ENCODE assay signal across 13 cellular contexts in genomic region chr16:28495795-28496749, GRCh38. TPM values are rescaled to one million over a fixed set of nuclear protein-coding genes. Genes with fewer than 3 reads are reported as not detected.
A peak's percentile ranks its signal among the peaks of the same experiment; 100 is the strongest.
DNase-seq lines count a peak whose midpoint lies in the region; ATAC-seq, FAIRE-seq and TF ChIP-seq lines count a peak whose summit lies in the region.
"Had no signal": no experiment of that assay in that cellular context is flagged by ENCODE, and none has a peak within 500 bp of the region (broad histone marks: within the 10 kb centered on the region; RNA-seq: fewer than 3 reads in every experiment).

No MANE protein-coding gene starts in this region.

- no peak for DNase-seq in CD4-positive, alpha-beta memory T cell
- DNase-seq in GM19239 (ENCODE audit: insufficient read length, low spot score) (no peak), erythroblast (lab: John Stamatoyannopoulos, UW) (no peak)
- DNase-seq: caudate nucleus, GF-D8, midbrain, NCI-H1105 treated with DMSO at 0.1 percent for 48 hours had no signal

- POLR2A ChIA-PET in CD4-positive, alpha-beta memory T cell (lab: Charles Lee; ENCODE audit: partially characterized antibody): interaction anchor here (0.8 to 6.2 kb wide), 4 partner anchors 17 to 59 kb away, joined by 5 to 122 read pairs (median 35); partner anchors contain the start of gene SGF29

- ATAC-seq in HG03175 (IDR thresholded peaks at IDR 0.05; ENCODE audit: unreplicated experiment): no peak

- H3K79me2 ChIP-seq in Loucy (ENCODE audit: insufficient read depth, low read length): peaks cover 58% of the 10 kb centered on the region

- no peak for TF ChIP-seq POLR2A in erythroblast (IDR thresholded peaks at IDR 0.05; ENCODE audit: low read length)

- intact Hi-C loops in CD4-positive, alpha-beta memory T cell (cut with micrococcal nuclease): no loop called here
- intact Hi-C loops in dendritic cell treated with granulocyte-macrophage colony-stimulating factor and Interleukin-4, amounts not matched to agents 40 ng/mL and 50 ng/mL, for 4 days (cut with micrococcal nuclease): no loop called here

- H3K9me3 Mint-ChIP-seq in CD4-positive, alpha-beta memory T cell: peaks cover 0 to 2% (median 0%) of the 10 kb centered on the region in 8 donors
- H3K9me3 Mint-ChIP-seq in dendritic cell treated with granulocyte-macrophage colony-stimulating factor and Interleukin-4, amounts not matched to agents 40 ng/mL and 50 ng/mL, for 4 days: no peaks in the 10 kb centered on the region

- H3K36me3 ChIP-seq in CD4-positive, alpha-beta memory T cell (ENCODE audit: insufficient read depth, low read length): no peaks in the 10 kb centered on the region
- H3K36me3 ChIP-seq in Loucy (ENCODE audit: insufficient read depth, low read length) (no peaks in the 10 kb centered on the region), neutrophil (peaks cover 50% of the 10 kb centered on the region)

- H3F3A ChIP-seq in Loucy (ENCODE audit: low read depth): no peaks in the 10 kb centered on the region

- H2AFZ ChIP-seq in Loucy (ENCODE audit: low read length): no peak overlapping the region

- no peaks in the 10 kb centered on the region for H3K9me3 ChIP-seq in CD4-positive, alpha-beta memory T cell (ENCODE audit: control insufficient read depth in 1 of 2, low read length in 2 of 2)
- no peaks in the 10 kb centered on the region for H3K9me3 ChIP-seq in Loucy (ENCODE audit: insufficient read depth, low read depth, low read length)
- H3K9me3 ChIP-seq in neutrophil: no peaks in the 10 kb centered on the region

- H3K4me3 ChIP-seq in CD4-positive, alpha-beta memory T cell (ENCODE audit: low read length in 2 of 2): no peak overlapping the region
- peak overlapping the region; percentile 84 for H3K4me3 ChIP-seq in Loucy (ENCODE audit: low read length, poor library complexity, severe bottlenecking)
- H3K4me3 ChIP-seq in neutrophil (ENCODE audit: low read depth in 1 of 2, low read length in 1 of 2): peak overlapping the region; percentile 83 to 88

- peak overlapping the region; percentile 85 to 99 (median 94) for H3K4me3 Mint-ChIP-seq in CD4-positive, alpha-beta memory T cell
- H3K4me3 Mint-ChIP-seq in dendritic cell treated with granulocyte-macrophage colony-stimulating factor and Interleukin-4, amounts not matched to agents 40 ng/mL and 50 ng/mL, for 4 days: peak overlapping the region; percentile 88

- peaks cover 17 to 43% of the 10 kb centered on the region in 2 donors for H3K36me3 Mint-ChIP-seq in CD4-positive, alpha-beta memory T cell
- peaks cover 59% of the 10 kb centered on the region for H3K36me3 Mint-ChIP-seq in dendritic cell treated with granulocyte-macrophage colony-stimulating factor and Interleukin-4, amounts not matched to agents 40 ng/mL and 50 ng/mL, for 4 days (ENCODE audit: low read depth)

- H3K9ac ChIP-seq in Loucy (ENCODE audit: low read depth, low read length, poor library complexity, severe bottlenecking): peak overlapping the region; percentile 99

- CTCF ChIA-PET in CD4-positive, alpha-beta memory T cell (lab: Charles Lee; ENCODE audit: partially characterized antibody): no interaction called here

- peaks cover 5% of the 10 kb centered on the region for H4K20me1 ChIP-seq in Loucy (ENCODE audit: insufficient read depth, low read length, poor library complexity, severe bottlenecking)

- H3K4me2 ChIP-seq in Loucy (ENCODE audit: low read depth, low read length, poor library complexity, severe bottlenecking): peak overlapping the region; percentile 99

- peaks cover 57% of the 10 kb centered on the region for H3K4me1 ChIP-seq in CD4-positive, alpha-beta memory T cell (ENCODE audit: insufficient read depth, low read length)
- H3K4me1 ChIP-seq in Loucy (ENCODE audit: insufficient read depth, low read length, poor library complexity, severe bottlenecking) (peaks cover 40% of the 10 kb centered on the region), neutrophil (ENCODE audit: control insufficient read depth in 1 of 2, insufficient read depth in 1 of 2, low read depth in 1 of 2, low read length in 1 of 2) (peaks cover 55 to 67% of the 10 kb centered on the region in 2 experiments)

- H3K4me1 Mint-ChIP-seq in CD4-positive, alpha-beta memory T cell: peaks cover 39 to 65% (median 58%) of the 10 kb centered on the region in 4 donors
- peaks cover 76% of the 10 kb centered on the region for H3K4me1 Mint-ChIP-seq in dendritic cell treated with granulocyte-macrophage colony-stimulating factor and Interleukin-4, amounts not matched to agents 40 ng/mL and 50 ng/mL, for 4 days (ENCODE audit: low read depth)

- TF ChIP-seq CTCF in Loucy (conservative IDR thresholded peaks at IDR 0.05; ENCODE audit: low read length) (no peak), neutrophil (IDR thresholded peaks at IDR 0.05) (no peak)

- no peaks in the 10 kb centered on the region for H3K27me3 Mint-ChIP-seq in CD4-positive, alpha-beta memory T cell
- H3K27me3 Mint-ChIP-seq in dendritic cell treated with granulocyte-macrophage colony-stimulating factor and Interleukin-4, amounts not matched to agents 40 ng/mL and 50 ng/mL, for 4 days: no peaks in the 10 kb centered on the region

- no peaks in the 10 kb centered on the region for H3K27me3 ChIP-seq in CD4-positive, alpha-beta memory T cell (ENCODE audit: insufficient read depth, low read length)
- H3K27me3 ChIP-seq in Loucy (ENCODE audit: insufficient read depth, low read length, poor library complexity, severe bottlenecking) (no peaks in the 10 kb centered on the region), neutrophil (no peaks in the 10 kb centered on the region)

- peak overlapping the region; percentile 80 for H3K27ac ChIP-seq in CD4-positive, alpha-beta memory T cell (ENCODE audit: low read depth, low read length)
- peak overlapping the region; percentile 100 for H3K27ac ChIP-seq in neutrophil

- no peak for FAIRE-seq in GM19239 (lab: Jason Lieb, UNC)

- peak overlapping the region; percentile 96 to 100 (median 99) for H3K27ac Mint-ChIP-seq in CD4-positive, alpha-beta memory T cell
- peak overlapping the region; percentile 96 for H3K27ac Mint-ChIP-seq in dendritic cell treated with granulocyte-macrophage colony-stimulating factor and Interleukin-4, amounts not matched to agents 40 ng/mL and 50 ng/mL, for 4 days

- H3K9me2 ChIP-seq in Loucy (replicated peaks; ENCODE audit: low read depth, low read length): no peaks in the 10 kb centered on the region

RNA-seq across cellular contexts. Expression of gene APOBR, which starts 1.6 kb away (rescaled TPM):
- total RNA-seq in CD4-positive, alpha-beta memory T cell: 1 to 10 TPM; 9.1 to 9.9 TPM
- 1 to 10 TPM in 1 of 2 donors, under 1 TPM in 1; 0.12 to 3.5 TPM for polyA plus RNA-seq in CD4-positive, alpha-beta memory T cell
- polyA plus RNA-seq: fibroblast of lung had no signal

RNA-seq across cellular contexts. Expression of gene CLN3, which starts 4.2 kb away (rescaled TPM):
- total RNA-seq in CD4-positive, alpha-beta memory T cell: 10 to 100 TPM; 62.1 to 63.6 TPM
- polyA plus RNA-seq in CD4-positive, alpha-beta memory T cell: 10 to 100 TPM; 16.8 to 33.7 TPM

RNA-seq across cellular contexts. Expression of gene IL27, which starts 10.6 kb away (rescaled TPM):
- total RNA-seq in CD4-positive, alpha-beta memory T cell: not detected
- polyA plus RNA-seq in CD4-positive, alpha-beta memory T cell: not detected
- total RNA-seq: fibroblast of lung, NCI-H460 had no signal
- polyA plus RNA-seq: fibroblast of lung had no signal

RNA-seq across cellular contexts. Expression of gene NPIPB7, which starts 23.9 kb away (rescaled TPM):
- total RNA-seq in CD4-positive, alpha-beta memory T cell: 1 to 10 TPM in 1 of 2 experiments, under 1 TPM in 1; 0.72 to 1.1 TPM
- not detected for polyA plus RNA-seq in CD4-positive, alpha-beta memory T cell
- total RNA-seq: fibroblast of lung, NCI-H460 had no signal
- polyA plus RNA-seq: fibroblast of lung had no signal

RNA-seq across cellular contexts. Expression of gene NUPR1, which starts 42.7 kb away (rescaled TPM):
- total RNA-seq in CD4-positive, alpha-beta memory T cell: not detected
- not detected for polyA plus RNA-seq in CD4-positive, alpha-beta memory T cell

Comparison
In these comparisons a context has a peak if more than half of its experiments do, and no peak if none do; other contexts are left out.
1. H3K4me3 ChIP-seq: peak in Loucy (single experiment) and neutrophil (2 of 2); none in CD4-positive, alpha-beta memory T cell (0 of 2).